13 cellular contexts compared by ENCODE assay signal in the genomic region with DNA sequence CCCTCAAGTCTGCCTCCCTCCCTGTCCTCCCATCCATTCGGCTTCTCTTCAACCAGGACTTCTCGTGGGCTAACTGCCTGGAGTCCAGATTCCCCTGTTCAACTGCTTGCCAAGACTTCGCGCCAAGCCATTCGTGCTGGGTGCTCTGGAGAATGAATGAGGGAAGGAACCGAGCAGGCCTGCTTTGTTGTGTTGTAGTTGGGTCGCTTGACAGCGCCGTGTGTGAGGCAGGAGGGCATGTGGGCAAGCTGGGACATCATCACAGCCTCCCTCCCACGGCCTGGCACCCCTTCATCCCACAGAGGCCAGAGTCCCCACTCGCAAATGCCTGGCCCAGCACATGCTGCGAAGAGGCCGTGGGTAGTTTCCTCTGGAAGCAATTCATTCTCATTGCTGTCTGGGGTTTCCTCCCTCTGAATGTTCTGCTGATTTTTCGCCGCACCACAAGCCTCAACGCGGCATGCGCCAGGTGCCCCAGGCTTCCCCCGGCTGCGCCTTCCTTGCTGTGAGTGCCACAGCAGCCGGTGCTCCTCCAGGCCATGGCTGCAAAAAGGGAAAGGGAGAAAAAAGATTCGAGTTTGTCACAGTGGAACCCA.
DNase-seq lines count a peak whose midpoint lies in the region; ATAC-seq and TF ChIP-seq lines count a peak whose summit lies in the region.
"Had no signal": no experiment of that assay in that cellular context is flagged by ENCODE, and none has a peak within 500 bp of the region (broad histone marks: within the 10 kb centered on the region; RNA-seq: fewer than 3 reads in every experiment).

No MANE protein-coding gene starts in this region.

- H3K27me3 Mint-ChIP-seq in activated CD4-positive, alpha-beta T cell treated with anti-CD3 and anti-CD28 coated beads for 36 hours, result peaks cover 11% of the 10 kb centered on the region
- H3K27me3 Mint-ChIP-seq in activated T-helper 2 cell treated with anti-CD3 and anti-CD28 coated beads, Interferon-gamma antibody, Interleukin-2, Interleukin-4, amounts not matched to agents 10 μg/mL and 5 μg/mL and 100 μg/mL, durations not matched to agents 14 hours and 24 hours and 36 hours (ENCODE audit: low read depth), result no peaks in the 10 kb centered on the region

- CTCF ChIA-PET in activated CD4-positive, alpha-beta T cell treated with anti-CD3 and anti-CD28 coated beads for 36 hours (lab: Charles Lee), result interaction anchor here (0.6 kb wide), 1 partner anchor 618 kb away, joined by 3 read pairs; no protein-coding TSS in a partner anchor
- CTCF ChIA-PET in HEK293T (lab: Yijun Ruan, JAX), result no interaction called here

- POLR2A ChIA-PET in activated CD4-positive, alpha-beta T cell treated with anti-CD3 and anti-CD28 coated beads for 36 hours (lab: Charles Lee), result no interaction called here
- POLR2A ChIA-PET in HEK293T (lab: Yijun Ruan, JAX), result no interaction called here

- peak; percentile 21 for DNase-seq in activated CD4-positive, alpha-beta T cell treated with anti-CD3 and anti-CD28 coated beads for 36 hours
- DNase-seq in activated CD4-positive, alpha-beta T cell treated with anti-CD3 and anti-CD28 coated beads, Interleukin-2, amount 50 U/mL, for 4 hours, result no peak
- no peak for DNase-seq in activated T-helper 2 cell treated with anti-CD3 and anti-CD28 coated beads, Interferon-gamma antibody, Interleukin-2, Interleukin-4, amounts not matched to agents 10 μg/mL and 5 μg/mL and 100 μg/mL, durations not matched to agents 14 hours and 24 hours and 36 hours (ENCODE audit: low spot score)
- peak in 25 of 42 donors; percentile 5 to 54 (median 26) for DNase-seq in head of caudate nucleus
- DNase-seq in stimulated activated CD8-positive, alpha-beta memory T cell treated with anti-CD3 and anti-CD28 coated beads, Interleukin-4, amount 100 ng/mL, for 48 hours, result peak; percentile 29
- no peak for DNase-seq in GM13976 (ENCODE audit: low spot score)
- DNase-seq in HEK293T (ENCODE audit: extremely low spot score), result no peak
- DNase-seq: 8988T; activated CD8-positive, alpha-beta memory T cell treated with anti-CD3 and anti-CD28 coated beads for 24 hours; dermis blood vessel endothelial cell; DMS 273 treated with DMSO at 0.1 percent for 48 hours; gastrocnemius medialis had no signal

- no peak overlapping the region for H3K4me3 Mint-ChIP-seq in activated CD4-positive, alpha-beta T cell treated with anti-CD3 and anti-CD28 coated beads for 36 hours
- H3K4me3 Mint-ChIP-seq in activated T-helper 2 cell treated with anti-CD3 and anti-CD28 coated beads, Interferon-gamma antibody, Interleukin-2, Interleukin-4, amounts not matched to agents 10 μg/mL and 5 μg/mL and 100 μg/mL, durations not matched to agents 14 hours and 24 hours and 36 hours (ENCODE audit: low read depth), result no peak overlapping the region

- H3K9me3 Mint-ChIP-seq in activated CD4-positive, alpha-beta T cell treated with anti-CD3 and anti-CD28 coated beads for 36 hours (ENCODE audit: low read depth), result peaks cover 2% of the 10 kb centered on the region
- no peaks in the 10 kb centered on the region for H3K9me3 Mint-ChIP-seq in activated T-helper 2 cell treated with anti-CD3 and anti-CD28 coated beads, Interferon-gamma antibody, Interleukin-2, Interleukin-4, amounts not matched to agents 10 μg/mL and 5 μg/mL and 100 μg/mL, durations not matched to agents 14 hours and 24 hours and 36 hours

- peak overlapping the region; percentile 55 for H3K27ac Mint-ChIP-seq in activated CD4-positive, alpha-beta T cell treated with anti-CD3 and anti-CD28 coated beads for 36 hours
- H3K27ac Mint-ChIP-seq in activated T-helper 2 cell treated with anti-CD3 and anti-CD28 coated beads, Interferon-gamma antibody, Interleukin-2, Interleukin-4, amounts not matched to agents 10 μg/mL and 5 μg/mL and 100 μg/mL, durations not matched to agents 14 hours and 24 hours and 36 hours, result peak overlapping the region; percentile 24

- ATAC-seq in activated CD4-positive, alpha-beta T cell treated with anti-CD3 and anti-CD28 coated beads for 36 hours, result peak; percentile 30
- no peak for ATAC-seq in GM19324 (IDR thresholded peaks at IDR 0.05; ENCODE audit: low FRiP score, unreplicated experiment)
- ATAC-seq: gastrocnemius medialis had no signal

- intact Hi-C loops in activated CD4-positive, alpha-beta T cell treated with anti-CD3 and anti-CD28 coated beads for 36 hours (cut with DNase I, micrococcal nuclease), result no loop called here
- intact Hi-C loops in activated T-helper 2 cell treated with anti-CD3 and anti-CD28 coated beads, Interferon-gamma antibody, Interleukin-2, Interleukin-4, amounts not matched to agents 10 μg/mL and 5 μg/mL and 100 μg/mL, durations not matched to agents 14 hours and 24 hours and 36 hours (cut with micrococcal nuclease), result no loop called here
- intact Hi-C loops in head of caudate nucleus (cut with DNase I), result no loop called here

- H3K36me3 Mint-ChIP-seq in activated CD4-positive, alpha-beta T cell treated with anti-CD3 and anti-CD28 coated beads for 36 hours (ENCODE audit: low read depth), result no peaks in the 10 kb centered on the region
- no peaks in the 10 kb centered on the region for H3K36me3 Mint-ChIP-seq in activated T-helper 2 cell treated with anti-CD3 and anti-CD28 coated beads, Interferon-gamma antibody, Interleukin-2, Interleukin-4, amounts not matched to agents 10 μg/mL and 5 μg/mL and 100 μg/mL, durations not matched to agents 14 hours and 24 hours and 36 hours (ENCODE audit: low read depth)

- peaks cover 2% of the 10 kb centered on the region for H3K4me1 Mint-ChIP-seq in activated CD4-positive, alpha-beta T cell treated with anti-CD3 and anti-CD28 coated beads for 36 hours
- peaks cover 6% of the 10 kb centered on the region for H3K4me1 Mint-ChIP-seq in activated T-helper 2 cell treated with anti-CD3 and anti-CD28 coated beads, Interferon-gamma antibody, Interleukin-2, Interleukin-4, amounts not matched to agents 10 μg/mL and 5 μg/mL and 100 μg/mL, durations not matched to agents 14 hours and 24 hours and 36 hours (ENCODE audit: low read depth)

- no peak for TF ChIP-seq CTCF in GM13976 (IDR thresholded peaks at IDR 0.05; ENCODE audit: borderline replicate concordance, control extremely low read depth, extremely low read depth, insufficient read depth, missing control alignments)

- in situ Hi-C loops in GM13976 (cut with MboI; ENCODE audit: low sequenced_read_pairs, unreplicated experiment), result no loop called here

TF ChIP-seq in HEK293T, 16 proteins besides CTCF, POLR2A, EP300 and RAD21:
- TF ChIP-seq LEF1 (IDR thresholded peaks at IDR 0.05; ENCODE audit: borderline replicate concordance), result no peak
- no peak for TF ChIP-seq CTBP1 (IDR thresholded peaks at IDR 0.05; ENCODE audit: borderline replicate concordance)
- no peak for TF ChIP-seq SP1 (IDR thresholded peaks at IDR 0.05)
- TF ChIP-seq HDGF (IDR thresholded peaks at IDR 0.05; ENCODE audit: borderline replicate concordance), result no peak
- no peak for TF ChIP-seq ZNF384 (IDR thresholded peaks at IDR 0.05)
- no peak for TF ChIP-seq FOXM1 (IDR thresholded peaks at IDR 0.05; ENCODE audit: borderline replicate concordance)
- TF ChIP-seq, protein P1, sequence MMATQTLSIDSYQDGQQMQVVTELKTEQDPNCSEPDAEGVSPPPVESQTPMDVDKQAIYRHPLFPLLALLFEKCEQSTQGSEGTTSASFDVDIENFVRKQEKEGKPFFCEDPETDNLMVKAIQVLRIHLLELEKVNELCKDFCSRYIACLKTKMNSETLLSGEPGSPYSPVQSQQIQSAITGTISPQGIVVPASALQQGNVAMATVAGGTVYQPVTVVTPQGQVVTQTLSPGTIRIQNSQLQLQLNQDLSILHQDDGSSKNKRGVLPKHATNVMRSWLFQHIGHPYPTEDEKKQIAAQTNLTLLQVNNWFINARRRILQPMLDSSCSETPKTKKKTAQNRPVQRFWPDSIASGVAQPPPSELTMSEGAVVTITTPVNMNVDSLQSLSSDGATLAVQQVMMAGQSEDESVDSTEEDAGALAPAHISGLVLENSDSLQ (IDR thresholded peaks at IDR 0.05), result no peak
- TF ChIP-seq SUZ12 (IDR thresholded peaks at IDR 0.05), result no peak
TF ChIP-seq in HEK293T: peak in this region for 0.

Comparison
In these comparisons a context has a peak if more than half of its experiments do, and no peak if none do; other contexts are left out.
1. DNase-seq: peak in activated CD4-positive, alpha-beta T cell treated with anti-CD3 and anti-CD28 coated beads for 36 hours (single experiment), head of caudate nucleus (25 of 42) and stimulated activated CD8-positive, alpha-beta memory T cell treated with anti-CD3 and anti-CD28 coated beads, Interleukin-4, amount 100 ng/mL, for 48 hours (single experiment); none in activated CD4-positive, alpha-beta T cell treated with anti-CD3 and anti-CD28 coated beads, Interleukin-2, amount 50 U/mL, for 4 hours (0 of 2), activated T-helper 2 cell treated with anti-CD3 and anti-CD28 coated beads, Interferon-gamma antibody, Interleukin-2, Interleukin-4, amounts not matched to agents 10 μg/mL and 5 μg/mL and 100 μg/mL, durations not matched to agents 14 hours and 24 hours and 36 hours (single experiment), GM13976 (single experiment) and HEK293T (single experiment).